ENCODE assay signal across 8 cellular contexts in genomic region chr16:1964506-1965471, GRCh38. TPM values are rescaled to one million over a fixed set of nuclear protein-coding genes. Genes with fewer than 3 reads are reported as not detected.
DNase-seq lines count a peak whose midpoint lies in the region; ATAC-seq, FAIRE-seq and TF ChIP-seq lines count a peak whose summit lies in the region.

Gene RPS2 (minus strand): TSS chr16:1964826. CDS start chr16:1964625, 201 bp downstream.

- H3K9me3 ChIP-seq in smooth muscle cell (replicated peaks; ENCODE audit: low read depth) = no peaks in the 10 kb centered on the region

- 1% methylated on average over 103 of the region's 104 CpGs for WGBS in smooth muscle cell (ENCODE audit: low lambda C conversion rate)

- H3K27ac ChIP-seq in smooth muscle cell (ENCODE audit: low read depth) = peak within 1 kb of the TSS; percentile 95

- H2AFZ ChIP-seq in smooth muscle cell (ENCODE audit: low read depth) = peak within 1 kb of the TSS; percentile 44

- H3K36me3 ChIP-seq in bronchial epithelial cell (ENCODE audit: control insufficient read depth, insufficient read depth, low read length) (peaks cover 15% of the 10 kb centered on the region), smooth muscle cell (ENCODE audit: low read depth) (no peaks in the 10 kb centered on the region)

- peaks cover 38% of the 10 kb centered on the region for H4K20me1 ChIP-seq in smooth muscle cell (ENCODE audit: low read depth)

- H3K9ac ChIP-seq in smooth muscle cell (ENCODE audit: low read depth) = peak within 1 kb of the TSS; percentile 98

- peak within 1 kb of the TSS; percentile 96 for H3K4me3 ChIP-seq in WI38 (ENCODE audit: low read depth, low read length)
- peak within 1 kb of the TSS; percentile 91 for H3K4me3 ChIP-seq in bronchial epithelial cell (ENCODE audit: low read depth, low read length)
- peak within 1 kb of the TSS; percentile 79 for H3K4me3 ChIP-seq in smooth muscle cell

- TF ChIP-seq CTCF in WI38 (IDR thresholded peaks at IDR 0.05; ENCODE audit: low read depth, low read length) (no peak), bronchial epithelial cell (IDR thresholded peaks at IDR 0.05; ENCODE audit: insufficient read depth, low read length, severe bottlenecking) (no peak), smooth muscle cell (IDR thresholded peaks at IDR 0.05; ENCODE audit: borderline replicate concordance, insufficient read depth, poor library complexity, severe bottlenecking) (no peak)

- peaks cover 25% of the 10 kb centered on the region for H3K4me1 ChIP-seq in smooth muscle cell (ENCODE audit: low read depth)

- ATAC-seq in GM18907 (IDR thresholded peaks at IDR 0.05; ENCODE audit: unreplicated experiment) (peak; percentile 81), HG03159 (IDR thresholded peaks at IDR 0.05; ENCODE audit: unreplicated experiment) (peak; percentile 75)

- peak within 1 kb of the TSS; percentile 88 for H3K4me2 ChIP-seq in smooth muscle cell

- peak; percentile 99 for DNase-seq in ACHN
- DNase-seq in NCI-H2227 treated with DMSO at 0.1 percent for 48 hours (lab: John Stamatoyannopoulos, UW) = peak; percentile 99
- peak; percentile 91 for DNase-seq in bronchial epithelial cell (ENCODE audit: low read depth)
- DNase-seq in iPS-NIHi11 (ENCODE audit: low spot score) = peak; percentile 99
- DNase-seq in smooth muscle cell (lab: John Stamatoyannopoulos, UW; ENCODE audit: unreplicated experiment) = peak; percentile 95

- in situ Hi-C loops in ACHN (cut with HindIII; ENCODE audit: low pct_ligation_motif_present, low pct_unique_long_range_greater_than_20kb, low sequenced_read_pairs) = no loop called here

- H3K79me2 ChIP-seq in smooth muscle cell (ENCODE audit: low read depth) = peaks cover 44% of the 10 kb centered on the region

- no peaks in the 10 kb centered on the region for H3K27me3 ChIP-seq in bronchial epithelial cell (ENCODE audit: control insufficient read depth, insufficient read depth, low read length)
- no peaks in the 10 kb centered on the region for H3K27me3 ChIP-seq in smooth muscle cell (ENCODE audit: low read depth)

- no peak for FAIRE-seq in bronchial epithelial cell (lab: Jason Lieb, UNC)

- peaks cover 30% of the 10 kb centered on the region for H3F3A ChIP-seq in smooth muscle cell (ENCODE audit: low read depth)

RNA-seq across cellular contexts. Expression of gene RPS2, which starts in this region (rescaled TPM):
- total RNA-seq in bronchial epithelial cell = 5,082 and 6,563 TPM in 2 replicates
- 2,263 and 2,576 TPM in 2 replicates for total RNA-seq in smooth muscle cell
- 2,041 and 2,061 TPM in 2 replicates for polyA plus RNA-seq in smooth muscle cell

Comparison
In these comparisons a context has a peak if more than half of its experiments do, and no peak if none do; other contexts are left out.
1. Peak in every context shown above with its lines: DNase-seq, ATAC-seq, H3K4me3 ChIP-seq and H3K27ac ChIP-seq.